11 cellular contexts compared by ENCODE assay signal in genomic region chr16:77434365-77435239, GRCh38. TPM values are rescaled to one million over a fixed set of nuclear protein-coding genes. Genes with fewer than 3 reads are reported as not detected.
DNase-seq lines count a peak whose midpoint lies in the region; ATAC-seq and TF ChIP-seq lines count a peak whose summit lies in the region.
"Had no signal": no experiment of that assay in that cellular context is flagged by ENCODE, and none has a peak within 500 bp of the region (broad histone marks: within the 10 kb centered on the region; RNA-seq: fewer than 3 reads in every experiment).

Gene ADAMTS18 (minus strand): TSS chr16:77435034. CDS start chr16:77434695, 339 bp downstream.

- H3K27ac ChIP-seq in hepatocyte (no peak within 1 kb of the TSS), smooth muscle cell (ENCODE audit: low read depth) (no peak within 1 kb of the TSS)

- H3K79me2 ChIP-seq in hepatocyte (no peaks in the 10 kb centered on the region), smooth muscle cell (ENCODE audit: low read depth) (peaks cover 2% of the 10 kb centered on the region)

- TF ChIP-seq CTCF in hepatocyte (IDR thresholded peaks at IDR 0.05; ENCODE audit: poor library complexity) (no peak), smooth muscle cell (IDR thresholded peaks at IDR 0.05; ENCODE audit: borderline replicate concordance, insufficient read depth, poor library complexity, severe bottlenecking) (no peak)

- H3K9me3 ChIP-seq in hepatocyte (ENCODE audit: low read depth) (no peaks in the 10 kb centered on the region), smooth muscle cell (replicated peaks; ENCODE audit: low read depth) (no peaks in the 10 kb centered on the region)

- no peak within 1 kb of the TSS for H3K9ac ChIP-seq in smooth muscle cell (ENCODE audit: low read depth)

- H3K4me2 ChIP-seq in hepatocyte = peak within 1 kb of the TSS; percentile 85
- H3K4me2 ChIP-seq in smooth muscle cell = peak within 1 kb of the TSS; percentile 88

- peak within 1 kb of the TSS; percentile 49 for H2AFZ ChIP-seq in hepatocyte
- H2AFZ ChIP-seq in smooth muscle cell (ENCODE audit: low read depth) = no peak within 1 kb of the TSS

- H3K4me3 ChIP-seq in hepatocyte = peak within 1 kb of the TSS; percentile 20
- H3K4me3 ChIP-seq in smooth muscle cell = peak within 1 kb of the TSS; percentile 51

- ATAC-seq in HG03432 (IDR thresholded peaks at IDR 0.05; ENCODE audit: unreplicated experiment) = no peak
- ATAC-seq: PC-3 had no signal

- WGBS in hepatocyte (ENCODE audit: low lambda C conversion rate, missing lambda C conversion rate) = 2% methylated on average over 97 of the region's 102 CpGs
- WGBS in smooth muscle cell (ENCODE audit: low lambda C conversion rate) = under 1% methylated on average over 70 of the region's 102 CpGs

- H3K27me3 ChIP-seq in hepatocyte (peaks cover 73% of the 10 kb centered on the region), smooth muscle cell (ENCODE audit: low read depth) (peaks cover 41% of the 10 kb centered on the region)

- DNase-seq in NCI-H524 (lab: John Stamatoyannopoulos, UW) (peak; percentile 12 to 53), NCI-H524 treated with DMSO at 0.1 percent for 48 hours (lab: John Stamatoyannopoulos, UW) (no peak), NCI-H69 (lab: John Stamatoyannopoulos, UW) (peak; percentile 70), hepatocyte (ENCODE audit: low spot score) (peak; percentile 30), smooth muscle cell (lab: John Stamatoyannopoulos, UW; ENCODE audit: unreplicated experiment) (no peak), germinal center (ENCODE audit: low spot score) (no peak), H4 (ENCODE audit: low spot score) (no peak)
- DNase-seq: activated B cell treated with CpG ODN at 0.5 μM for 24 hours; activated naive CD4-positive, alpha-beta T cell; PC-3 had no signal

- H3K9me2 ChIP-seq in hepatocyte (replicated peaks; ENCODE audit: insufficient read depth) = no peaks in the 10 kb centered on the region

- H3K36me3 ChIP-seq in hepatocyte (replicated peaks; ENCODE audit: insufficient read depth, low read depth) = no peaks in the 10 kb centered on the region
- H3K36me3 ChIP-seq in smooth muscle cell (ENCODE audit: low read depth) = no peaks in the 10 kb centered on the region

- H3K4me1 ChIP-seq in hepatocyte (ENCODE audit: insufficient read depth) (no peaks in the 10 kb centered on the region), smooth muscle cell (ENCODE audit: low read depth) (peaks cover 13% of the 10 kb centered on the region)

- H3F3A ChIP-seq in smooth muscle cell (ENCODE audit: low read depth) = no peaks in the 10 kb centered on the region

- H4K20me1 ChIP-seq in hepatocyte (ENCODE audit: insufficient read depth, poor library complexity, severe bottlenecking) (no peaks in the 10 kb centered on the region), smooth muscle cell (ENCODE audit: low read depth) (no peaks in the 10 kb centered on the region)

RNA-seq across cellular contexts. Expression of gene ADAMTS18, which starts in this region (rescaled TPM):
- 2.7 and 5.5 TPM in 2 replicates for total RNA-seq in hepatocyte
- polyA plus RNA-seq in hepatocyte = 2.5 and 2.7 TPM in 2 replicates
- total RNA-seq in smooth muscle cell = 2.7 and 4.4 TPM in 2 replicates
- polyA plus RNA-seq in smooth muscle cell = 0.05 and 5.1 TPM in 2 replicates
- total RNA-seq in H4 (2014; rRNA removed; shearing (Covaris generic)) = 0.10 and 0.21 TPM in 2 replicates
- total RNA-seq: activated B cell treated with CpG ODN at 0.5 μM for 24 hours, PC-3 had no signal

Comparison
In these comparisons a context has a peak if more than half of its experiments do, and no peak if none do; other contexts are left out.
1. DNase-seq: peak in NCI-H524 (2 of 2), NCI-H69 (single experiment) and hepatocyte (single experiment); none in NCI-H524 treated with DMSO at 0.1 percent for 48 hours (single experiment), smooth muscle cell (single experiment), germinal center (single experiment) and H4 (single experiment).